Comparison of ENCODE assay signal across 35 cellular contexts in the genomic region with DNA sequence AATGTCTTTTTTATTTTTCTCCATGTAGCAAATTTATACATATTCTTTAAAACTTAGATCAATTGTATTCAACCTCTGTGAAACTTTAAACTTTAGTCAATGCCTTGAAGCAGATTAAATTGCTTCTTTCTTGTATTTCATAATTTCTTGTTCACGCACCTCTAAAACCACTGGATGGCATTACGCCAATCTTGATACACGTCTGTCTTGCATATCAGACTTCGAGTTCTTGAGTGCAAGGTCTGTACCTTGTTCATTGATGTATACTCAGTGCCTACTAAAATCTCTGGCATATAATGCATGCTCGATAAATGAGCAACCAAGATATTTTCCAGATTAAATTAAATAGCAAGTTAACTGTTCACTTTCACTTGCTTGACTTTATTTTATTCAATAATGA.
"Had no signal": no experiment of that assay in that cellular context is flagged by ENCODE, and none has a peak within 500 bp of the region (broad histone marks: within the 10 kb centered on the region; RNA-seq: fewer than 3 reads in every experiment).

No MANE protein-coding gene starts in this region.

- H3K9me3 ChIP-seq: ascending aorta, MG63 had no signal

- H3K4me3 ChIP-seq: ascending aorta, cardiac muscle cell, MG63, PC-9 had no signal

- ATAC-seq: activated CD8-positive, alpha-beta T cell treated with anti-CD3 and anti-CD28 coated beads for 36 hours; activated T-cell treated with anti-CD3 and anti-CD28 coated beads, Interleukin-2, amount 50 U/mL, for 72 hours; activated T-helper 17 cell treated with anti-CD3 and anti-CD28 coated beads, Interleukin-2, amount 50 U/mL, for 72 hours; Right ventricle myocardium inferior had no signal

- H2AFZ ChIP-seq: PC-9 had no signal

- H3K36me3 ChIP-seq: ascending aorta, cardiac muscle cell, MG63, WERI-Rb-1 had no signal

- H3K27me3 ChIP-seq: ascending aorta, cardiac muscle cell, MG63 had no signal

- H3K4me2 ChIP-seq: PC-9 had no signal

- DNase-seq: activated CD4-positive, alpha-beta T cell treated with anti-CD3 and anti-CD28 coated beads for 1 hour; activated CD4-positive, alpha-beta T cell treated with anti-CD3 and anti-CD28 coated beads for 48 hours; activated CD4-positive, alpha-beta T cell treated with anti-CD3 and anti-CD28 coated beads, Interleukin-2, amount 50 U/mL, for 4 hours; activated CD4-positive, CD25-positive, alpha-beta regulatory T cell; activated CD8-positive, alpha-beta T cell treated with anti-CD3 and anti-CD28 coated beads for 36 hours; activated effector memory CD4-positive, alpha-beta T cell treated with anti-CD3 and anti-CD28 coated beads, Interleukin-2, amount 50 U/mL, for 16 hours; activated naive CD4-positive, alpha-beta T cell; activated naive CD4-positive, alpha-beta T cell treated with anti-CD3 and anti-CD28 coated beads, Interleukin-2, amount 50 U/mL, for 16 hours; activated naive CD8-positive, alpha-beta T cell treated with anti-CD3 and anti-CD28 coated beads for 36 hours; activated T-cell treated with anti-CD3 and anti-CD28 coated beads, Interleukin-2, amount 50 U/mL, for 1 hour; activated T-cell treated with anti-CD3 and anti-CD28 coated beads, Interleukin-2, amount 50 U/mL, for 72 hours; amygdala; cerebellar nuclear complex; Kasumi-1; KG1; MG63; NCI-H1092; NCI-H1436 treated with DMSO at 0.1 percent for 48 hours; NCI-H1694 treated with DMSO at 0.1 percent for 48 hours; NCI-H2029; NCI-H510A; NCI-H526; NCI-H748 treated with DMSO at 0.1 percent for 48 hours; NK-92 treated with Interleukin-12 subunit alpha and Interleukin-12 subunit beta, amount 100 ng/mL, for 24 hours; PC-9; SW 1271; T-helper 1 cell; T-helper 2 cell; T-helper 9 cell; WERI-Rb-1 had no signal

- H3K27ac ChIP-seq: ascending aorta, cardiac muscle cell, PC-9, RWPE1, WERI-Rb-1 had no signal

- H3K4me1 ChIP-seq: ascending aorta had no signal
